Comparison of ENCODE assay signal across 31 cellular contexts in the genomic region with DNA sequence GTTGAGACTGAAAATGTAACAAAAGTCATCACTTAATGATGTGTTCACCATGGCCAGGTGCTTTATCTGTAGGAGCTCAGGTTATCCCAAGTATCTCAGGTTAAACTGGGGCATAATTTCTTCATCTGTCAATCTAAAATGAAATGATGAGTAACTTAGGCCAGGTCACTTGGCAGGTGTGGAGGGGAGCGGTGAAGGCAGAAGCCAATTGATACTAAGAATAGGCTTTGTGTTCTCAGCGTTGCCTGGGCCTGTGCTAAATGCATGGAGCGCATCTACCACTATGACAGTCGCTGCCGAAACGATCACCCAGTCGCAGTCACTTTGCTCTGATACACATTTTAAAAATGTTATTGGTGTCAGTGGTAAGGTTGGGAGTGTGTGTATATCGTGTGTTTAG.
DNase-seq lines count a peak whose midpoint lies in the region; ATAC-seq and TF ChIP-seq lines count a peak whose summit lies in the region.
"Had no signal": no experiment of that assay in that cellular context is flagged by ENCODE, and none has a peak within 500 bp of the region (broad histone marks: within the 10 kb centered on the region; RNA-seq: fewer than 3 reads in every experiment).

No MANE protein-coding gene starts in this region.

- no peak overlapping the region for H3K4me3 ChIP-seq in Karpas-422 (ENCODE audit: low read length)
- no peak overlapping the region for H3K4me3 ChIP-seq in psoas muscle
- H3K4me3 ChIP-seq in gastrocnemius medialis = no peak overlapping the region
- H3K4me3 ChIP-seq: A549; BLaER1; BLaER1 treated with 17β-estradiol and CSF1 and Interleukin-3, amounts not matched to agents 10 nM and 100 nM had no signal

- H3K36me3 ChIP-seq in Karpas-422 (ENCODE audit: insufficient read depth, low read length) (no peaks in the 10 kb centered on the region), psoas muscle (ENCODE audit: insufficient read depth in 1 of 2, low read depth in 1 of 2) (no peaks in the 10 kb centered on the region), gastrocnemius medialis (no peaks in the 10 kb centered on the region)
- H3K36me3 ChIP-seq: BE2C; BLaER1; BLaER1 treated with 17β-estradiol and CSF1 and Interleukin-3, amounts not matched to agents 10 nM and 100 nM had no signal

- no peaks in the 10 kb centered on the region for H3K79me2 ChIP-seq in Karpas-422 (ENCODE audit: low read length)

- TF ChIP-seq CTCF in psoas muscle (IDR thresholded peaks at IDR 0.05) (no peak), gastrocnemius medialis (IDR thresholded peaks at IDR 0.05 in 4 of 5, conservative IDR thresholded peaks at IDR 0.05 in 1 of 5) (no peak)

- H3K9ac ChIP-seq in Karpas-422 (ENCODE audit: low read length) = no peak overlapping the region
- H3K9ac ChIP-seq: BLaER1; BLaER1 treated with 17β-estradiol and CSF1 and Interleukin-3, amounts not matched to agents 10 nM and 100 nM had no signal

- H3K9me3 ChIP-seq in Karpas-422 (ENCODE audit: low read length) = no peaks in the 10 kb centered on the region
- H3K9me3 ChIP-seq in psoas muscle = no peaks in the 10 kb centered on the region
- no peaks in the 10 kb centered on the region for H3K9me3 ChIP-seq in gastrocnemius medialis
- H3K9me3 ChIP-seq: A549, BE2C, BLaER1, Caco-2 had no signal

- intact Hi-C loops in psoas muscle (cut with DNase I) = no loop called here
- intact Hi-C loops in gastrocnemius medialis (cut with DNase I; ENCODE audit: low total_unique reads) = loop anchor here (5.0 kb wide), 1 partner anchor 85 kb away; no protein-coding TSS in a partner anchor

- DNase-seq in Karpas-422 (no peak), psoas muscle (no peak), gastrocnemius medialis (peak; percentile 17 to 38), GM19240 (ENCODE audit: insufficient read length, low spot score) (no peak), OCI-M2 (lab: John Stamatoyannopoulos, UW; ENCODE audit: unreplicated experiment) (no peak)
- DNase-seq: 8988T; ACHN; AML-193; BE2C; C1 segment of cervical spinal cord; Caco-2; Calu3; CD4-positive, alpha-beta memory T cell; CD4-positive, alpha-beta T cell; CD4-positive, CD25-positive, alpha-beta regulatory T cell; CD8-positive, alpha-beta memory T cell; CD8-positive, alpha-beta T cell; COR-L47; DMS 273 treated with DMSO at 0.1 percent for 48 hours; DMS153; DMS53; DMS79; DMS79 treated with DMSO at 0.1 percent for 48 hours; DND-41; EL had no signal

- in situ Hi-C loops in gastrocnemius medialis (cut with MboI; ENCODE audit: low sequenced_read_pairs in 4 of 4) = no loop called here

- 54 to 64% (median 60%) methylated on average over 8 of the region's 8 CpGs for WGBS in psoas muscle, 3 donors

- H4K20me1 ChIP-seq in Karpas-422 (ENCODE audit: insufficient read depth, low read depth, low read length) = no peaks in the 10 kb centered on the region
- H4K20me1 ChIP-seq: BLaER1; BLaER1 treated with 17β-estradiol and CSF1 and Interleukin-3, amounts not matched to agents 10 nM and 100 nM had no signal

- TF ChIP-seq POLR2A in gastrocnemius medialis (IDR thresholded peaks at IDR 0.05) = no peak

- H3K9me2 ChIP-seq in Karpas-422 (replicated peaks; ENCODE audit: insufficient read depth, low read length) = no peaks in the 10 kb centered on the region

- peak; percentile 61 to 97 (median 90) for ATAC-seq in psoas muscle
- ATAC-seq in gastrocnemius medialis = peak; percentile 61 to 76
- no peak for ATAC-seq in GM19452 (IDR thresholded peaks at IDR 0.05; ENCODE audit: unreplicated experiment)
- ATAC-seq: A549; CD8-positive, alpha-beta T cell had no signal

- H3K27me3 ChIP-seq in Karpas-422 (ENCODE audit: low read length) = no peaks in the 10 kb centered on the region
- no peaks in the 10 kb centered on the region for H3K27me3 ChIP-seq in psoas muscle (ENCODE audit: insufficient read depth in 3 of 3, low read length in 2 of 3)
- no peaks in the 10 kb centered on the region for H3K27me3 ChIP-seq in gastrocnemius medialis
- H3K27me3 ChIP-seq: BE2C; BLaER1; BLaER1 treated with 17β-estradiol and CSF1 and Interleukin-3, amounts not matched to agents 10 nM and 100 nM had no signal

- H3K27ac ChIP-seq in Karpas-422 (ENCODE audit: low read length) (no peak overlapping the region), psoas muscle (peak overlapping the region; percentile 30), gastrocnemius medialis (peak overlapping the region in 1 of 4 donors; percentile 24)
- H3K27ac ChIP-seq: 22Rv1; A549; BLaER1; BLaER1 treated with 17β-estradiol and CSF1 and Interleukin-3, amounts not matched to agents 10 nM and 100 nM; C4-2B had no signal

- H3K4me1 ChIP-seq in Karpas-422 (ENCODE audit: low read length) = peaks cover 19% of the 10 kb centered on the region
- H3K4me1 ChIP-seq in psoas muscle = no peaks in the 10 kb centered on the region
- no peaks in the 10 kb centered on the region for H3K4me1 ChIP-seq in gastrocnemius medialis
- H3K4me1 ChIP-seq: A549; BE2C; BLaER1; BLaER1 treated with 17β-estradiol and CSF1 and Interleukin-3, amounts not matched to agents 10 nM and 100 nM had no signal

- no peak overlapping the region for H2AFZ ChIP-seq in Karpas-422 (ENCODE audit: low read length)

- peak overlapping the region; percentile 27 for H3K4me2 ChIP-seq in Karpas-422 (ENCODE audit: low read depth, low read length, poor library complexity, severe bottlenecking)
- H3K4me2 ChIP-seq: A549; BLaER1; BLaER1 treated with 17β-estradiol and CSF1 and Interleukin-3, amounts not matched to agents 10 nM and 100 nM had no signal

Comparison
In these comparisons a context has a peak if more than half of its experiments do, and no peak if none do; other contexts are left out.
1. DNase-seq: peak in gastrocnemius medialis (2 of 2); none in Karpas-422 (single experiment), psoas muscle (0 of 2), GM19240 (single experiment) and OCI-M2 (single experiment).